Comparison of ENCODE assay signal across 8 cellular contexts in the genomic region with DNA sequence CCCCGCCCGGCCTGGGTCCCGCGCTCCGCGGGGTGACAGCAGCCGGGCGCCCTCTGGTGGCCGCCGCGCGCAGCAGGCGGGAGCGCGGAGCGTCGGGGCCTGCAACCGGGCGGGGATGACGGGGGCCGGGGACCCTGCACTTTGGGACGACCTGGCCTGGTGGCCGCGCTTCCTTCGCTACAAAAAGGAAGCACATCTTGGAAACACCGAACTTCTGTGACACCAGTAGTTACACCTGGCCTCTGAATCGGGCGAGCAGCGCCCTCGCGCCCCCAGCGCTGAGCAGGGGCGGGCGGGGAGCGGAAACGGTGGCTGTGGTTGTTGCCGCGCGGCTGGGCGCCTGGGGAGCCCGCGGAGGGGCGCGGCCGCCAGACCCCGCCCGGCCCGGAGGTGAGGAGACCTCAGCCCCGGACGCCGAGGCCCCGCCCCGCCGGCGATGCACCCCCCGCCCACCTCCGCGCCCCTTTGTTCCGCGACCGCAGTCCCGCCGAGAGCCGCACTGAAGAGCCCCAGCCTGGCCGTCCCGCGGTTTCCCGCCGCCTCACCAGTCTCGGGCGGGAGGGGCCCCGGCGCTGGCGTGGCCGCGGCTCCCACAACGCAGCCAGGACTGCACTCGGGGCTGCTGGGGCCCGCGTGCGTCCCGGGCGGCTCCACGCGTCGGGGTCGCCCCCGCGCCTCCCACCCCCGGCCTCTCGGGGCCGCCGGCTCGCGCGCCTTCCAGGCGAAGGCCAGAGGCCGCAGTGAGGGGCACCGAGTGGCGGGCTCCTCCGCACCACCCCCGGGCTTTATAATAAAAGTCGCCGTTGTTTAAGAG.
A peak's percentile ranks its signal among the peaks of the same experiment; 100 is the strongest.
DNase-seq lines count a peak whose midpoint lies in the region; ATAC-seq and TF ChIP-seq lines count a peak whose summit lies in the region.

No MANE protein-coding gene starts in this region.

- peak; percentile 37; the same call in 1 of the 2 replicates for TF ChIP-seq CTCF in WI38 (IDR thresholded peaks at IDR 0.05; ENCODE audit: low read depth, low read length)

- peak overlapping the region; percentile 59 for H3K4me3 ChIP-seq in WI38 (ENCODE audit: low read depth, low read length)

- ATAC-seq in GM18499 (IDR thresholded peaks at IDR 0.05; ENCODE audit: insufficient read depth, unreplicated experiment) (peak; percentile 25), HG02885 (IDR thresholded peaks at IDR 0.05; ENCODE audit: poor library complexity, unreplicated experiment) (peak; percentile 66)

- peak; percentile 99 for DNase-seq in 8988T
- DNase-seq in NCI-H1930 (lab: John Stamatoyannopoulos, UW) = peak; percentile 66 to 75
- DNase-seq in central memory CD4-positive, alpha-beta T cell = peak; percentile 80
- peak; percentile 88 for DNase-seq in left kidney (ENCODE audit: low read depth, low spot score)
- peak; percentile 55 to 78 for DNase-seq in stimulated activated CD4-positive, alpha-beta T cell treated with anti-CD3 and anti-CD28 coated beads, Interleukin-4, amount 100 ng/mL, for 4 hours

Comparison
In these comparisons a context has a peak if more than half of its experiments do, and no peak if none do; other contexts are left out.
1. Peak in every context shown above with its lines: DNase-seq, ATAC-seq and H3K4me3 ChIP-seq.